ENCODE assay signal across 1 cellular context in the genomic region with DNA sequence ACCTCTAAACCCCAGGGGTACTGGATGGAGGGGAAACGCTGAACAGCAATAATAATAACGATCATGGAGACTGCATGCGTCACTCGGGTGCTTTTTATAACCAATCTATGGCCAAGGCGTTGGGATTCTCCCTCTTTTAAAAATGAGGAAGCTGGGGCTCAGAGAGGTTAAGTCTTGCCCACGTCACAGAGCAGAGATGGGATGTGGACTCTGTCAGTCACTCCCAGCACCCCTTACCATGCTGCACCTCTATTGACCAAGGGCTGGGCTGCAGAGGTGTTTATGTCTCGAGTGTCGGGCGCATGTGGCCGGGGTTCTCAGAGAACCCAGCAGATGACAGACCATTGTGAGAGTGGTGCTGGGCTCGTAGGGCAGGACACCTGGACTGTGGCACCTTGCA.
TF ChIP-seq lines count a peak whose summit lies in the region.

No MANE protein-coding gene starts in this region.

TF ChIP-seq in H1, 55 proteins besides CTCF, POLR2A, EP300 and RAD21 (continued from another document):
- TF ChIP-seq, protein P1, sequence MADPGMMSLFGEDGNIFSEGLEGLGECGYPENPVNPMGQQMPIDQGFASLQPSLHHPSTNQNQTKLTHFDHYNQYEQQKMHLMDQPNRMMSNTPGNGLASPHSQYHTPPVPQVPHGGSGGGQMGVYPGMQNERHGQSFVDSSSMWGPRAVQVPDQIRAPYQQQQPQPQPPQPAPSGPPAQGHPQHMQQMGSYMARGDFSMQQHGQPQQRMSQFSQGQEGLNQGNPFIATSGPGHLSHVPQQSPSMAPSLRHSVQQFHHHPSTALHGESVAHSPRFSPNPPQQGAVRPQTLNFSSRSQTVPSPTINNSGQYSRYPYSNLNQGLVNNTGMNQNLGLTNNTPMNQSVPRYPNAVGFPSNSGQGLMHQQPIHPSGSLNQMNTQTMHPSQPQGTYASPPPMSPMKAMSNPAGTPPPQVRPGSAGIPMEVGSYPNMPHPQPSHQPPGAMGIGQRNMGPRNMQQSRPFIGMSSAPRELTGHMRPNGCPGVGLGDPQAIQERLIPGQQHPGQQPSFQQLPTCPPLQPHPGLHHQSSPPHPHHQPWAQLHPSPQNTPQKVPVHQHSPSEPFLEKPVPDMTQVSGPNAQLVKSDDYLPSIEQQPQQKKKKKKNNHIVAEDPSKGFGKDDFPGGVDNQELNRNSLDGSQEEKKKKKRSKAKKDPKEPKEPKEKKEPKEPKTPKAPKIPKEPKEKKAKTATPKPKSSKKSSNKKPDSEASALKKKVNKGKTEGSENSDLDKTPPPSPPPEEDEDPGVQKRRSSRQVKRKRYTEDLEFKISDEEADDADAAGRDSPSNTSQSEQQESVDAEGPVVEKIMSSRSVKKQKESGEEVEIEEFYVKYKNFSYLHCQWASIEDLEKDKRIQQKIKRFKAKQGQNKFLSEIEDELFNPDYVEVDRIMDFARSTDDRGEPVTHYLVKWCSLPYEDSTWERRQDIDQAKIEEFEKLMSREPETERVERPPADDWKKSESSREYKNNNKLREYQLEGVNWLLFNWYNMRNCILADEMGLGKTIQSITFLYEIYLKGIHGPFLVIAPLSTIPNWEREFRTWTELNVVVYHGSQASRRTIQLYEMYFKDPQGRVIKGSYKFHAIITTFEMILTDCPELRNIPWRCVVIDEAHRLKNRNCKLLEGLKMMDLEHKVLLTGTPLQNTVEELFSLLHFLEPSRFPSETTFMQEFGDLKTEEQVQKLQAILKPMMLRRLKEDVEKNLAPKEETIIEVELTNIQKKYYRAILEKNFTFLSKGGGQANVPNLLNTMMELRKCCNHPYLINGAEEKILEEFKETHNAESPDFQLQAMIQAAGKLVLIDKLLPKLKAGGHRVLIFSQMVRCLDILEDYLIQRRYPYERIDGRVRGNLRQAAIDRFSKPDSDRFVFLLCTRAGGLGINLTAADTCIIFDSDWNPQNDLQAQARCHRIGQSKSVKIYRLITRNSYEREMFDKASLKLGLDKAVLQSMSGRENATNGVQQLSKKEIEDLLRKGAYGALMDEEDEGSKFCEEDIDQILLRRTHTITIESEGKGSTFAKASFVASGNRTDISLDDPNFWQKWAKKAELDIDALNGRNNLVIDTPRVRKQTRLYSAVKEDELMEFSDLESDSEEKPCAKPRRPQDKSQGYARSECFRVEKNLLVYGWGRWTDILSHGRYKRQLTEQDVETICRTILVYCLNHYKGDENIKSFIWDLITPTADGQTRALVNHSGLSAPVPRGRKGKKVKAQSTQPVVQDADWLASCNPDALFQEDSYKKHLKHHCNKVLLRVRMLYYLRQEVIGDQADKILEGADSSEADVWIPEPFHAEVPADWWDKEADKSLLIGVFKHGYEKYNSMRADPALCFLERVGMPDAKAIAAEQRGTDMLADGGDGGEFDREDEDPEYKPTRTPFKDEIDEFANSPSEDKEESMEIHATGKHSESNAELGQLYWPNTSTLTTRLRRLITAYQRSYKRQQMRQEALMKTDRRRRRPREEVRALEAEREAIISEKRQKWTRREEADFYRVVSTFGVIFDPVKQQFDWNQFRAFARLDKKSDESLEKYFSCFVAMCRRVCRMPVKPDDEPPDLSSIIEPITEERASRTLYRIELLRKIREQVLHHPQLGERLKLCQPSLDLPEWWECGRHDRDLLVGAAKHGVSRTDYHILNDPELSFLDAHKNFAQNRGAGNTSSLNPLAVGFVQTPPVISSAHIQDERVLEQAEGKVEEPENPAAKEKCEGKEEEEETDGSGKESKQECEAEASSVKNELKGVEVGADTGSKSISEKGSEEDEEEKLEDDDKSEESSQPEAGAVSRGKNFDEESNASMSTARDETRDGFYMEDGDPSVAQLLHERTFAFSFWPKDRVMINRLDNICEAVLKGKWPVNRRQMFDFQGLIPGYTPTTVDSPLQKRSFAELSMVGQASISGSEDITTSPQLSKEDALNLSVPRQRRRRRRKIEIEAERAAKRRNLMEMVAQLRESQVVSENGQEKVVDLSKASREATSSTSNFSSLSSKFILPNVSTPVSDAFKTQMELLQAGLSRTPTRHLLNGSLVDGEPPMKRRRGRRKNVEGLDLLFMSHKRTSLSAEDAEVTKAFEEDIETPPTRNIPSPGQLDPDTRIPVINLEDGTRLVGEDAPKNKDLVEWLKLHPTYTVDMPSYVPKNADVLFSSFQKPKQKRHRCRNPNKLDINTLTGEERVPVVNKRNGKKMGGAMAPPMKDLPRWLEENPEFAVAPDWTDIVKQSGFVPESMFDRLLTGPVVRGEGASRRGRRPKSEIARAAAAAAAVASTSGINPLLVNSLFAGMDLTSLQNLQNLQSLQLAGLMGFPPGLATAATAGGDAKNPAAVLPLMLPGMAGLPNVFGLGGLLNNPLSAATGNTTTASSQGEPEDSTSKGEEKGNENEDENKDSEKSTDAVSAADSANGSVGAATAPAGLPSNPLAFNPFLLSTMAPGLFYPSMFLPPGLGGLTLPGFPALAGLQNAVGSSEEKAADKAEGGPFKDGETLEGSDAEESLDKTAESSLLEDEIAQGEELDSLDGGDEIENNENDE (IDR thresholded peaks at IDR 0.05; ENCODE audit: insufficient replicate concordance, low read length) = no peak
- TF ChIP-seq CBX8 (IDR thresholded peaks at IDR 0.05; ENCODE audit: borderline replicate concordance, low read depth, low read length) (no peak), KDM1A (IDR thresholded peaks at IDR 0.05; ENCODE audit: borderline replicate concordance, low read length) (no peak), YY1 (IDR thresholded peaks at IDR 0.05; ENCODE audit: low read depth, low read length) (no peak), CTBP2 (IDR thresholded peaks at IDR 0.05; ENCODE audit: borderline replicate concordance, insufficient read depth, insufficient read length, low read length) (no peak), JUN (IDR thresholded peaks at IDR 0.05; ENCODE audit: low read depth, low read length) (no peak), SP1 (IDR thresholded peaks at IDR 0.05; ENCODE audit: low read depth, low read length) (no peak), KDM4A (IDR thresholded peaks at IDR 0.05; ENCODE audit: low read depth, low read length, severe bottlenecking) (no peak), EGR1 (IDR thresholded peaks at IDR 0.05; ENCODE audit: borderline replicate concordance, low read depth, low read length) (no peak)
- TF ChIP-seq, protein P2, sequence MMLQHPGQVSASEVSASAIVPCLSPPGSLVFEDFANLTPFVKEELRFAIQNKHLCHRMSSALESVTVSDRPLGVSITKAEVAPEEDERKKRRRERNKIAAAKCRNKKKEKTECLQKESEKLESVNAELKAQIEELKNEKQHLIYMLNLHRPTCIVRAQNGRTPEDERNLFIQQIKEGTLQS (IDR thresholded peaks at IDR 0.05; ENCODE audit: insufficient read depth, low read depth, low read length) = no peak
